22 cellular contexts compared by ENCODE assay signal in the genomic region with DNA sequence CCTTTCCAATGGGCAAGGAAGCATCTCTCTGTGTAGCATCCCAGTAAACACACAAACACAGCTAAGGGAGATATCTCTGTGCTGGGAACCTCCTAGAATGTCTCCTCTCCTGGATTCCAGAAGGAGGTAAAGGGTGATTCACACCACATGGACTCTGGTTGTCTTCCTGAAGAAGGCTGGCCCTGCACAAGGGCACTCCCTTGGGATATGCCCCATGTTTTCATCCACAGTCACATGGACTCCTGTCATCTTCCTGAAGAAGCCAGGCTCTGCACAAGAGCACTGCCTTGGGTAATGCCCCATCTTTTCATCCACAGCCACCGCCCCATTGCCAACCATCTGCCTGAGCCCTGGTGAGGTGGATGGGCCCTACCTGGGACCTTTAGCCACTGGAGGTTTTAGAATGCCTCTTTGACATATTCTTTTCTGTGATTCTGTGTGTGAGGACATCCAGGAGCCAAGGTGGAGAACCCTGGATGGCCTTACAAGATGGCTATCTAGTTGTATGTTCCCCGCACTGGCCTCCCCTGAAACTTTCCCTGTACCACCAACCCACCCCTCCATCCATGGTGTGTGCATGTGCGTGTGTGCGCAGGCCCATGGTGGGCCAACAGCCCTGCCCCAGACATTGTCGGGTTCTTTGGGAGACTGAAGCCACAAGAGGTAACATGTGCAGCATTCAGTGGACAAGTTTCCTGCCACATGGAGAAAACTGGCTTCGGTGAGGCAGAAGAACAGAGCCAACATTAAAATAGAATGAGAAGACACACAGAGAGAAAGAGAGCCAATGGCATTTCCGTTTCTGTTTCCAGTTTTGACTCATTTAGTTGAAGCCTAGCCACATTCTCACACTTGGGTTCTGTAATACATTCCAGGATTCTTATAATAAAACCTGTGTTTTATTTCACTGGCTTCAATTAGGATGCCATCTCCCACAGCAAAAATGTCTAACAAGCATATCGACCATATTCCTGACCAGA.
A peak's percentile ranks its signal among the peaks of the same experiment; 100 is the strongest.
DNase-seq lines count a peak whose midpoint lies in the region; ATAC-seq, FAIRE-seq and TF ChIP-seq lines count a peak whose summit lies in the region.
"Had no signal": no experiment of that assay in that cellular context is flagged by ENCODE, and none has a peak within 500 bp of the region (broad histone marks: within the 10 kb centered on the region; RNA-seq: fewer than 3 reads in every experiment).

No MANE protein-coding gene starts in this region.

- peak overlapping the region; percentile 58 for H3K4me2 ChIP-seq in astrocyte (ENCODE audit: low read length)

- no peaks in the 10 kb centered on the region for H3K36me3 Mint-ChIP-seq in astrocyte (ENCODE audit: low read depth, unreplicated experiment)
- H3K36me3 Mint-ChIP-seq: CD8-positive, alpha-beta T cell had no signal

- H3K9ac ChIP-seq in astrocyte (ENCODE audit: low read length), result no peak overlapping the region
- H3K9ac ChIP-seq: parathyroid adenoma had no signal

- no peaks in the 10 kb centered on the region for H3K9me3 ChIP-seq in astrocyte (ENCODE audit: insufficient read depth, low read depth, low read length)
- H3K9me3 ChIP-seq: colonic mucosa, spleen, vagina had no signal

- no peak overlapping the region for H3K4me3 Mint-ChIP-seq in astrocyte (ENCODE audit: unreplicated experiment)
- H3K4me3 Mint-ChIP-seq: activated CD4-positive, alpha-beta T cell treated with anti-CD3 and anti-CD28 coated beads, Interleukin-2, amount 10 ng/mL, durations not matched to agents 7 days and 5 days; activated naive CD8-positive, alpha-beta T cell treated with anti-CD3 and anti-CD28 coated beads, Interleukin-2, amount 50 U/mL, for 24 hours; CD8-positive, alpha-beta T cell; IgD-negative memory B cell; stimulated activated naive CD8-positive, alpha-beta T cell treated with anti-CD3 and anti-CD28 coated beads, Interleukin-15, amount 100 ng/mL, for 72 hours had no signal

- no peaks in the 10 kb centered on the region for H3K27me3 ChIP-seq in astrocyte (ENCODE audit: insufficient read depth, low read length)
- H3K27me3 ChIP-seq: colonic mucosa, vagina had no signal

- no peaks in the 10 kb centered on the region for H3K9me3 Mint-ChIP-seq in astrocyte (ENCODE audit: unreplicated experiment)
- H3K9me3 Mint-ChIP-seq: activated CD4-positive, alpha-beta T cell treated with anti-CD3 and anti-CD28 coated beads, Interleukin-2, amount 10 ng/mL, durations not matched to agents 7 days and 5 days; activated naive CD8-positive, alpha-beta T cell treated with anti-CD3 and anti-CD28 coated beads, Interleukin-2, amount 50 U/mL, for 24 hours; CD8-positive, alpha-beta T cell; IgD-negative memory B cell; stimulated activated naive CD8-positive, alpha-beta T cell treated with anti-CD3 and anti-CD28 coated beads, Interleukin-15, amount 100 ng/mL, for 72 hours had no signal

- H3K36me3 ChIP-seq in astrocyte (ENCODE audit: insufficient read depth, low read length), result no peaks in the 10 kb centered on the region
- H3K36me3 ChIP-seq: colonic mucosa, spleen, vagina had no signal

- ATAC-seq in left ventricle myocardium superior, result no peak
- ATAC-seq: activated naive CD8-positive, alpha-beta T cell treated with anti-CD3 and anti-CD28 coated beads, Interleukin-2, amount 50 U/mL, for 24 hours; CD8-positive, alpha-beta T cell; left colon; stimulated activated naive CD8-positive, alpha-beta T cell treated with anti-CD3 and anti-CD28 coated beads, Interleukin-15, amount 100 ng/mL, for 72 hours had no signal

- H2AFZ ChIP-seq in astrocyte (ENCODE audit: low read depth, low read length), result no peak overlapping the region
- H2AFZ ChIP-seq: parathyroid adenoma had no signal

- H3K27me3 Mint-ChIP-seq in astrocyte (ENCODE audit: low read depth, unreplicated experiment), result peaks cover 16% of the 10 kb centered on the region

- H4K20me1 ChIP-seq in astrocyte (ENCODE audit: insufficient read depth, low read length), result no peaks in the 10 kb centered on the region

- TF ChIP-seq CTCF in astrocyte (IDR thresholded peaks at IDR 0.05; ENCODE audit: insufficient read depth, low read depth, low read length), result no peak

- peaks cover 16% of the 10 kb centered on the region for H3K4me1 ChIP-seq in astrocyte (ENCODE audit: insufficient read depth, low read length)
- H3K4me1 ChIP-seq: colonic mucosa, vagina had no signal

- H3K27ac Mint-ChIP-seq in astrocyte (ENCODE audit: unreplicated experiment), result peak overlapping the region; percentile 41
- H3K27ac Mint-ChIP-seq: activated CD4-positive, alpha-beta T cell treated with anti-CD3 and anti-CD28 coated beads, Interleukin-2, amount 10 ng/mL, durations not matched to agents 7 days and 5 days; activated naive CD8-positive, alpha-beta T cell treated with anti-CD3 and anti-CD28 coated beads, Interleukin-2, amount 50 U/mL, for 24 hours; CD8-positive, alpha-beta T cell; IgD-negative memory B cell; stimulated activated naive CD8-positive, alpha-beta T cell treated with anti-CD3 and anti-CD28 coated beads, Interleukin-15, amount 100 ng/mL, for 72 hours had no signal

- DNase-seq in EH (ENCODE audit: low read depth) (peak; percentile 69), GM19239 (ENCODE audit: insufficient read length, low spot score) (no peak), astrocyte (ENCODE audit: low read depth) (peak; percentile 41), myocyte (ENCODE audit: low read depth) (peak; percentile 11), left ventricle myocardium superior (no peak), activated T-cell treated with anti-CD3 and anti-CD28 coated beads for 4 hours (no peak)
- DNase-seq in central memory CD4-positive, alpha-beta T cell, result no peak
- DNase-seq: activated CD4-positive, alpha-beta T cell treated with anti-CD3 and anti-CD28 coated beads, Interleukin-2, amount 10 ng/mL, durations not matched to agents 7 days and 5 days; activated naive CD8-positive, alpha-beta T cell treated with anti-CD3 and anti-CD28 coated beads, Interleukin-2, amount 50 U/mL, for 24 hours; CD8-positive, alpha-beta T cell; colonic mucosa; left colon; NCI-H1105 treated with DMSO at 0.1 percent for 48 hours; NK-92 treated with Interleukin-12 subunit alpha and Interleukin-12 subunit beta, amount 100 ng/mL, for 24 hours; SIG-M5; spleen; stimulated activated naive CD8-positive, alpha-beta T cell treated with anti-CD3 and anti-CD28 coated beads, Interleukin-15, amount 100 ng/mL, for 72 hours had no signal

- H3K27ac ChIP-seq in astrocyte (ENCODE audit: low read depth, low read length), result no peak overlapping the region
- H3K27ac ChIP-seq: colonic mucosa, parathyroid adenoma, spleen, vagina had no signal

- intact Hi-C loops in left ventricle myocardium superior (cut with micrococcal nuclease), result no loop called here

- peaks cover 21% of the 10 kb centered on the region for H3K4me1 Mint-ChIP-seq in astrocyte (ENCODE audit: low read depth, unreplicated experiment)
- H3K4me1 Mint-ChIP-seq: activated CD4-positive, alpha-beta T cell treated with anti-CD3 and anti-CD28 coated beads, Interleukin-2, amount 10 ng/mL, durations not matched to agents 7 days and 5 days had no signal

- no peak overlapping the region for H3K4me3 ChIP-seq in astrocyte (ENCODE audit: insufficient read depth, low read depth, low read length)
- H3K4me3 ChIP-seq: colonic mucosa, spleen, vagina had no signal

- no peaks in the 10 kb centered on the region for H3K79me2 ChIP-seq in astrocyte (ENCODE audit: insufficient read depth, low read length)
- H3K79me2 ChIP-seq: parathyroid adenoma had no signal

- FAIRE-seq in GM19239 (lab: Jason Lieb, UNC), result peak; percentile 85
- FAIRE-seq in astrocyte (lab: Jason Lieb, UNC), result no peak
- FAIRE-seq: G401.6, H1 had no signal

Comparison
In these comparisons a context has a peak if more than half of its experiments do, and no peak if none do; other contexts are left out.
1. DNase-seq: peak in EH (single experiment), astrocyte (single experiment) and myocyte (single experiment); none in GM19239 (single experiment), central memory CD4-positive, alpha-beta T cell (single experiment), left ventricle myocardium superior (single experiment) and activated T-cell treated with anti-CD3 and anti-CD28 coated beads for 4 hours (single experiment).